Comparison of ENCODE assay signal across 1 cellular context in the genomic region with DNA sequence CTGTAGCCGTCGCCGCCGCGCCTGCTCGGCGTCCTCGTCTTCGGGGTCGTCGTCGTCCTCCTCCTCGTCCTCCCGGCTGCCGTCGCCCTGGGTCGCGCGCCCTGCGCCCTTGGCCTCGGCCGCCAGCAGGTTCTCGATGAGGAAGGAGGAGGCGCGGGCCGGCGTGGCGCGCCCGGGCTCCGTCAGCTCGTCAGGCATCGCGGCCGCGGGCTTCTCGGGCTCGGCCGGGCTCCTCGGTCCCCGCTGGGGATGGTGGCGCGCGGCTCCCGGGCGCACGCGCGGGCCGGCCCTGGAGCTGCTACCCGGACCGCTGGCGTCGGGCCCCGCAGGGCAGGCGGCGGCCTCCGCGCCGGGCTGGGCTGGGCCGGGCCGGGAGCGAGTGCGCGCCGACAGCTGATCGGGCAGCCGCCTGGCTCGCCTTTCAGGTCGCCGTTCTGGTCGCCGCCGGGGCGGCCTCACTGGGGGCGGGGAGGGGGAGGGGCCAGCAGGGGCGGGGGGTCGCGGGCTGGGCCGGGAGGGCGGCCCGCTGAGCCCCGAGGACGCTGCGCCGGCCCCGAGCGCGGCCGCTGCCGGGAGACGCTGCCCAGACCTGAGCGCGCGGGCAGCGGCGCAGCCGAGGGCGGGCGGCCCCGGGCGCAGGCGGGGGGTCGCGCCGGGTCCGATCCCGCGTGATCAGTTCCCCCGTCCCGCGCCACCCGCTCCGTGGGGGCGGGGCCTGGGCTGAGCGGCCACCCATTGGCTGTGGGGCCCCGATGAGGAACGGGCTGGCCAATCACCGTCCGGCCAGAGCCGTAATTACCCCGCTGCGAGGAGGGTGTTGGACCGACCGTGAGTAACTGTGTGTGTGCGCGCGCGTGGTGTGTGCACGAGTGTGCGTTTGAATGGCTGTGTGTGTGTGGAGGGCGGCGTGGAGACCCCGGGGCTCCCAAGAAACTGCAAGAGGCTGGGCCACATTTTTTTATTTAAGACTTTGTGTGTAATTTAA.
A peak's percentile ranks its signal among the peaks of the same experiment; 100 is the strongest.
TF ChIP-seq lines count a peak whose summit lies in the region.

A gene (minus strand): TSS at position 423 of the 985 bp plus-strand sequence. CDS start 225 bp downstream, at position 198.

TF ChIP-seq in WTC11, 78 proteins besides CTCF, POLR2A, EP300 and RAD21 (continued from another document):
- no peak for TF ChIP-seq ZBTB21 (CRISPR knock-in tag; IDR thresholded peaks at IDR 0.05; ENCODE audit: borderline replicate concordance)
- no peak for TF ChIP-seq ETV6 (CRISPR knock-in tag; IDR thresholded peaks at IDR 0.05)
- TF ChIP-seq ZNF396 (CRISPR knock-in tag; IDR thresholded peaks at IDR 0.05; ENCODE audit: borderline replicate concordance), result no peak
- TF ChIP-seq NFYB (CRISPR knock-in tag; conservative IDR thresholded peaks at IDR 0.05; ENCODE audit: low read depth), result peak; percentile 70
- no peak for TF ChIP-seq ZNF416 (CRISPR knock-in tag; IDR thresholded peaks at IDR 0.05)
- peak; percentile 24; the same call in 1 of the 2 replicates for TF ChIP-seq ZNF263 (CRISPR knock-in tag; IDR thresholded peaks at IDR 0.05; ENCODE audit: low read depth)
- TF ChIP-seq FOXJ3 (CRISPR knock-in tag; IDR thresholded peaks at IDR 0.05; ENCODE audit: borderline replicate concordance), result no peak
- no peak for TF ChIP-seq GRHL2 (CRISPR knock-in tag; IDR thresholded peaks at IDR 0.05; ENCODE audit: insufficient replicate concordance, severe bottlenecking)
- TF ChIP-seq EMX1 (CRISPR knock-in tag; IDR thresholded peaks at IDR 0.05), result no peak
- TF ChIP-seq TEAD1 (CRISPR knock-in tag; IDR thresholded peaks at IDR 0.05), result no peak
- TF ChIP-seq HMGA2 (CRISPR knock-in tag; IDR thresholded peaks at IDR 0.05), result no peak
